ENCODE assay signal across 1 cellular context in the genomic region with DNA sequence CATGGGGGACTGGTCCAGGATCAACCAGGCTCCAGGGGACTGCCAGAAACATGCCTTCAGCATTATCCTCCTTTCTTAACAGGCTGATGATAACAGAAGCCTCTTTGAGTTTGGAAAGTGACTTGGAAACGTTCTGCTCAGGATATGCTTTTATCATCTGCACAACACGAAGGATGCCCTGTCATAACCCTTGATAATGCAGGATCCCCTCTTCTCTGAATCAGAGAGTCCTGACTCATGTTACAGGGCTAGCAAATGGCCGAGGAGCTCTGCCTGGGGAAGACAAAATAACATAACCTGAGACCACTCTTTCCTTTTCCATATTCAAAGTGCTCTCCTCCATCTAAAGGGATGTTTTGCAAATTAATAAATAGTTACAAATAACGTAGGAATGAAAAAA.
TF ChIP-seq lines count a peak whose summit lies in the region.

No MANE protein-coding gene starts in this region.

TF ChIP-seq in IMR-90, 13 proteins besides CTCF, POLR2A, EP300 and RAD21:
- TF ChIP-seq MXI1 (IDR thresholded peaks at IDR 0.05; ENCODE audit: borderline replicate concordance, low read depth, low read length) (no peak), RCOR1 (IDR thresholded peaks at IDR 0.05; ENCODE audit: insufficient replicate concordance, low read length) (no peak), RFX5 (IDR thresholded peaks at IDR 0.05; ENCODE audit: low read depth, low read length) (no peak), CEBPB (IDR thresholded peaks at IDR 0.05; ENCODE audit: low read depth, low read length) (no peak), MAFK (IDR thresholded peaks at IDR 0.05; ENCODE audit: low read depth, low read length) (no peak), USF2 (IDR thresholded peaks at IDR 0.05; ENCODE audit: low read depth, low read length) (no peak), BHLHE40 (IDR thresholded peaks at IDR 0.05; ENCODE audit: low read depth, low read length) (no peak), NFE2L2 (IDR thresholded peaks at IDR 0.05; ENCODE audit: low read depth, low read length) (no peak), SMC3 (IDR thresholded peaks at IDR 0.05; ENCODE audit: low read depth, low read length) (no peak), CHD1 (IDR thresholded peaks at IDR 0.05; ENCODE audit: low read depth, low read length) (no peak), FOS (IDR thresholded peaks at IDR 0.05; ENCODE audit: low read depth, low read length) (no peak), MAZ (IDR thresholded peaks at IDR 0.05; ENCODE audit: borderline replicate concordance, low read depth, low read length) (no peak)
- TF ChIP-seq, protein P1, sequence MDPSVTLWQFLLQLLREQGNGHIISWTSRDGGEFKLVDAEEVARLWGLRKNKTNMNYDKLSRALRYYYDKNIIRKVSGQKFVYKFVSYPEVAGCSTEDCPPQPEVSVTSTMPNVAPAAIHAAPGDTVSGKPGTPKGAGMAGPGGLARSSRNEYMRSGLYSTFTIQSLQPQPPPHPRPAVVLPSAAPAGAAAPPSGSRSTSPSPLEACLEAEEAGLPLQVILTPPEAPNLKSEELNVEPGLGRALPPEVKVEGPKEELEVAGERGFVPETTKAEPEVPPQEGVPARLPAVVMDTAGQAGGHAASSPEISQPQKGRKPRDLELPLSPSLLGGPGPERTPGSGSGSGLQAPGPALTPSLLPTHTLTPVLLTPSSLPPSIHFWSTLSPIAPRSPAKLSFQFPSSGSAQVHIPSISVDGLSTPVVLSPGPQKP (IDR thresholded peaks at IDR 0.05; ENCODE audit: borderline replicate concordance, low read depth, low read length): no peak
